Comparison of ENCODE assay signal across 14 cellular contexts in genomic region chr2:233332125-233332524, GRCh38. TPM values are rescaled to one million over a fixed set of nuclear protein-coding genes. Genes with fewer than 3 reads are reported as not detected.
DNase-seq lines count a peak whose midpoint lies in the region; ATAC-seq and TF ChIP-seq lines count a peak whose summit lies in the region.
"Had no signal": no experiment of that assay in that cellular context is flagged by ENCODE, and none has a peak within 500 bp of the region (broad histone marks: within the 10 kb centered on the region; RNA-seq: fewer than 3 reads in every experiment).

No MANE protein-coding gene starts in this region.

- H3K27ac ChIP-seq in KOPT-K1 (ENCODE audit: low read depth, low read length, poor library complexity, severe bottlenecking) (peak overlapping the region; percentile 74), ascending aorta (peak overlapping the region; percentile 27 to 32)

- intact Hi-C loops in CD14-positive monocyte (cut with micrococcal nuclease) (loop anchor here in 1 of 2 donors (5.0 kb wide), 1 partner anchor 80 kb away; the partner anchor contains the start of gene ATG16L1), ascending aorta (cut with DNase I) (no loop called here)

- DNase-seq in CD14-positive monocyte (ENCODE audit: low spot score), result no peak
- no peak for DNase-seq in ascending aorta (ENCODE audit: low spot score in 2 of 2)
- no peak for DNase-seq in nephron progenitor cell
- DNase-seq in NCI-H128 (lab: John Stamatoyannopoulos, UW; ENCODE audit: unreplicated experiment), result no peak
- no peak for DNase-seq in NCI-H2081 (lab: John Stamatoyannopoulos, UW)
- DNase-seq: COR-L47, dermis blood vessel endothelial cell, glutamatergic neuron, NCI-H1105 treated with DMSO at 0.1 percent for 48 hours, NCI-H524 treated with DMSO at 0.1 percent for 48 hours had no signal

- no peaks in the 10 kb centered on the region for H3K4me1 ChIP-seq in ascending aorta

- ATAC-seq in HG03432 (IDR thresholded peaks at IDR 0.05; ENCODE audit: unreplicated experiment) (no peak), HG02610 (IDR thresholded peaks at IDR 0.05; ENCODE audit: unreplicated experiment) (no peak)

- peak overlapping the region; percentile 96 to 99 (median 98) for H3K27ac Mint-ChIP-seq in CD14-positive monocyte
- peak overlapping the region; percentile 35 for H3K27ac Mint-ChIP-seq in nephron progenitor cell

- no peak for TF ChIP-seq CTCF in CD14-positive monocyte (IDR thresholded peaks at IDR 0.05)
- no peak for TF ChIP-seq CTCF in ascending aorta (IDR thresholded peaks at IDR 0.05)
- no peak for TF ChIP-seq CTCF in nephron progenitor cell (IDR thresholded peaks at IDR 0.05)

- H3K36me3 ChIP-seq in KOPT-K1 (ENCODE audit: insufficient read depth, low read length) (no peaks in the 10 kb centered on the region), ascending aorta (no peaks in the 10 kb centered on the region)

- H3K36me3 Mint-ChIP-seq in CD14-positive monocyte (peaks cover 6 to 7% of the 10 kb centered on the region in 2 donors), nephron progenitor cell (ENCODE audit: low read depth) (no peaks in the 10 kb centered on the region)

- peaks cover 58% of the 10 kb centered on the region for H3K4me1 Mint-ChIP-seq in CD14-positive monocyte
- H3K4me1 Mint-ChIP-seq in nephron progenitor cell, result peaks cover 20% of the 10 kb centered on the region

- peaks cover 0 to 4% (median 0%) of the 10 kb centered on the region in 3 donors for H3K27me3 Mint-ChIP-seq in CD14-positive monocyte (ENCODE audit: low read depth in 3 of 3)
- peaks cover 20% of the 10 kb centered on the region for H3K27me3 Mint-ChIP-seq in nephron progenitor cell (ENCODE audit: low read depth, poor library complexity)

- no peaks in the 10 kb centered on the region for H3K27me3 ChIP-seq in ascending aorta

- H3K9me3 ChIP-seq in KOPT-K1 (ENCODE audit: insufficient read depth, low read length, poor library complexity, severe bottlenecking) (no peaks in the 10 kb centered on the region), ascending aorta (no peaks in the 10 kb centered on the region)

- H3K4me3 Mint-ChIP-seq in CD14-positive monocyte, result peak overlapping the region; percentile 7 to 62
- no peak overlapping the region for H3K4me3 Mint-ChIP-seq in nephron progenitor cell

- H3K4me3 ChIP-seq in ascending aorta, result no peak overlapping the region

- peaks cover 0 to 4% (median 1%) of the 10 kb centered on the region in 7 donors for H3K9me3 Mint-ChIP-seq in CD14-positive monocyte
- H3K9me3 Mint-ChIP-seq in nephron progenitor cell, result no peaks in the 10 kb centered on the region

RNA-seq across cellular contexts. Expression of gene DGKD, which starts 22.2 kb away (rescaled TPM):
- 10 to 100 TPM; 14.5 to 16.6 TPM for polyA plus RNA-seq in CD14-positive monocyte
- total RNA-seq in ascending aorta, result 28.3 TPM

RNA-seq across cellular contexts. Expression of gene SAG, which starts 24.5 kb away (rescaled TPM):
- under 1 TPM in 1 of 2 donors, not detected in 1; 0.87 TPM for polyA plus RNA-seq in CD14-positive monocyte
- total RNA-seq in ascending aorta, result not detected
- total RNA-seq: dermis blood vessel endothelial cell, osteoblast had no signal
